Comparison of ENCODE assay signal across 8 cellular contexts in the genomic region with DNA sequence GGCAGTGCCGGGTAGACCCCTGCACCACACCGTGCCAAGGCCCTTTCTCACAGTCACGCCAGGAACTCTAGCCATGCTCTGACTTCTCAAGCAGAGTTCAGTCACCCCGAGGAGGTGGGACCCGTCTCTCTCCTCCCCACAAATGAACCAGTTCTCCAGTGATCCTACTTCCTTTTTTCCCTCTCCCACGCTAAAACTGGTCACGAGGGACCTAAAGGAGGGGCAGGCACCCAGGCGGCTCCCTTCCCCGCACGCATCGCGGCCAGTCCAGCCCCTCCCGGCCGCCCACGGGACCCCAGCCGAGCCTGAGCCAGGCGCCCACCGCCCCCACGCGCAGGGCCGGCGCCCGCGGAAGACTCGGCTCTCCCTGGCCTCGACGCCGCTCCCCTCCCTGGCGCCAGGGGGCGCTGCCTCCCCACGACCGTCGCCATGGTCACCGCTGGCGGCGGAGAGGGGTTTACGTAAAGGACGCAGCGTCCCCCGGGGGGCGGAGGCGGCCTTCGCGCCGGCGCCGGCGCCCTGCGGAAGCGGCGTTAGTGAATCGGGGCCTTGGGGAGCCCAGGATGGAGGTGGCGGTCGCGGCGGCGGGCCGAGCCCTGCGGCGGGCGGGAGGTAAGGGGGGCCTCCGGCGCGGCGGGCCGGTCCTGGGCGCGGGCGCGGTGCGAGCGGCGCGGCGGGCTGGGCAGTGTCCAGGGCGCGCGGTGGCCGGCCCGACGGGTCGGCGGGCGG. TPM values are rescaled to one million over a fixed set of nuclear protein-coding genes. Genes with fewer than 3 reads are reported as not detected.
DNase-seq lines count a peak whose midpoint lies in the region; ATAC-seq, FAIRE-seq and TF ChIP-seq lines count a peak whose summit lies in the region.

A gene with protein sequence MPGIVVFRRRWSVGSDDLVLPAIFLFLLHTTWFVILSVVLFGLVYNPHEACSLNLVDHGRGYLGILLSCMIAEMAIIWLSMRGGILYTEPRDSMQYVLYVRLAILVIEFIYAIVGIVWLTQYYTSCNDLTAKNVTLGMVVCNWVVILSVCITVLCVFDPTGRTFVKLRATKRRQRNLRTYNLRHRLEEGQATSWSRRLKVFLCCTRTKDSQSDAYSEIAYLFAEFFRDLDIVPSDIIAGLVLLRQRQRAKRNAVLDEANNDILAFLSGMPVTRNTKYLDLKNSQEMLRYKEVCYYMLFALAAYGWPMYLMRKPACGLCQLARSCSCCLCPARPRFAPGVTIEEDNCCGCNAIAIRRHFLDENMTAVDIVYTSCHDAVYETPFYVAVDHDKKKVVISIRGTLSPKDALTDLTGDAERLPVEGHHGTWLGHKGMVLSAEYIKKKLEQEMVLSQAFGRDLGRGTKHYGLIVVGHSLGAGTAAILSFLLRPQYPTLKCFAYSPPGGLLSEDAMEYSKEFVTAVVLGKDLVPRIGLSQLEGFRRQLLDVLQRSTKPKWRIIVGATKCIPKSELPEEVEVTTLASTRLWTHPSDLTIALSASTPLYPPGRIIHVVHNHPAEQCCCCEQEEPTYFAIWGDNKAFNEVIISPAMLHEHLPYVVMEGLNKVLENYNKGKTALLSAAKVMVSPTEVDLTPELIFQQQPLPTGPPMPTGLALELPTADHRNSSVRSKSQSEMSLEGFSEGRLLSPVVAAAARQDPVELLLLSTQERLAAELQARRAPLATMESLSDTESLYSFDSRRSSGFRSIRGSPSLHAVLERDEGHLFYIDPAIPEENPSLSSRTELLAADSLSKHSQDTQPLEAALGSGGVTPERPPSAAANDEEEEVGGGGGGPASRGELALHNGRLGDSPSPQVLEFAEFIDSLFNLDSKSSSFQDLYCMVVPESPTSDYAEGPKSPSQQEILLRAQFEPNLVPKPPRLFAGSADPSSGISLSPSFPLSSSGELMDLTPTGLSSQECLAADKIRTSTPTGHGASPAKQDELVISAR (plus strand): TSS at position 499 of the 729 bp plus-strand sequence. CDS start 39,765 bp downstream, outside the sequence.

- peak within 1 kb of the TSS; percentile 94 for H2AFZ ChIP-seq in neuronal stem cell (ENCODE audit: low read length)

- H4K8ac ChIP-seq in neuronal stem cell (ENCODE audit: low read depth, low read length): peak within 1 kb of the TSS; percentile 92

- peaks cover 0 to 44% (median 5%) of the 10 kb centered on the region in 4 donors for H3K4me1 ChIP-seq in Peyer's patch
- H3K4me1 ChIP-seq in neuronal stem cell (ENCODE audit: control insufficient read depth in 2 of 2, insufficient read depth in 1 of 2, low read depth in 1 of 2, low read length in 2 of 2): peaks cover 11 to 14% of the 10 kb centered on the region in 2 donors
- H3K4me1 ChIP-seq in subcutaneous abdominal adipose tissue (ENCODE audit: control insufficient read depth in 5 of 5, insufficient read depth in 5 of 5, low read length in 5 of 5): peaks cover 17 to 55% (median 47%) of the 10 kb centered on the region in 5 donors

- peak within 1 kb of the TSS; percentile 93 for H2AK5ac ChIP-seq in neuronal stem cell (ENCODE audit: low read depth, low read length)

- no peak for FAIRE-seq in frontal cortex (lab: Jason Lieb, UNC)

- H3K9ac ChIP-seq in neuronal stem cell (ENCODE audit: low read depth, low read length, poor library complexity): peak within 1 kb of the TSS; percentile 78
- H3K9ac ChIP-seq in subcutaneous abdominal adipose tissue (ENCODE audit: low read length in 5 of 5): peak within 1 kb of the TSS in 4 of 5 donors; percentile 8 to 69 (median 41)

- H3K4me2 ChIP-seq in neuronal stem cell (ENCODE audit: insufficient read depth, low read length, poor library complexity, severe bottlenecking): peak within 1 kb of the TSS; percentile 73

- TF ChIP-seq CTCF in Peyer's patch (IDR thresholded peaks at IDR 0.05): peak; percentile 60 to 99 (median 91)

- peak within 1 kb of the TSS; percentile 90 for H2BK120ac ChIP-seq in neuronal stem cell (ENCODE audit: low read depth, low read length)

- no peaks in the 10 kb centered on the region for H3K79me1 ChIP-seq in neuronal stem cell (ENCODE audit: low read depth, low read length)

- H3K18ac ChIP-seq in neuronal stem cell (ENCODE audit: low read length): peak within 1 kb of the TSS; percentile 94

- H3K23ac ChIP-seq in neuronal stem cell (ENCODE audit: low read depth, low read length, poor library complexity): peak within 1 kb of the TSS; percentile 97

- H4K91ac ChIP-seq in neuronal stem cell (ENCODE audit: low read depth, low read length, poor library complexity): peak within 1 kb of the TSS; percentile 68

- peak within 1 kb of the TSS; percentile 90 for H3K14ac ChIP-seq in neuronal stem cell (ENCODE audit: low read length)

- DNase-seq in G401 (ENCODE audit: low spot score) (peak; percentile 75), Peyer's patch (peak; percentile 45 to 86 (median 76)), frontal cortex (ENCODE audit: low spot score in 2 of 2) (peak; percentile 94 to 96), neuronal stem cell (ENCODE audit: low spot score) (peak; percentile 81), cortex of kidney (lab: John Stamatoyannopoulos, UW) (no peak)
- DNase-seq in activated effector memory CD4-positive, alpha-beta T cell treated with anti-CD3 and anti-CD28 coated beads, Interleukin-2, amount 50 U/mL, for 16 hours: peak; percentile 93

- ATAC-seq in HG03520 (IDR thresholded peaks at IDR 0.05; ENCODE audit: unreplicated experiment): peak; percentile 66

- H3K27ac ChIP-seq in Peyer's patch (peak within 1 kb of the TSS in 1 of 4 donors; percentile 64), neuronal stem cell (replicated peaks; ENCODE audit: low read length) (peak within 1 kb of the TSS; percentile 32), subcutaneous abdominal adipose tissue (ENCODE audit: low read depth, low read length) (no peak within 1 kb of the TSS)

- H3K27me3 ChIP-seq in Peyer's patch: no peaks in the 10 kb centered on the region
- H3K27me3 ChIP-seq in neuronal stem cell (ENCODE audit: control insufficient read depth in 3 of 3, insufficient read depth in 3 of 3, low read depth in 1 of 3, low read length in 3 of 3): peaks cover 0 to 49% (median 6%) of the 10 kb centered on the region in 3 experiments
- H3K27me3 ChIP-seq in subcutaneous abdominal adipose tissue (ENCODE audit: control insufficient read depth in 5 of 5, insufficient read depth in 4 of 5, low read length in 5 of 5): peaks cover 2 to 30% (median 6%) of the 10 kb centered on the region in 5 donors

- peak within 1 kb of the TSS; percentile 8 for H2BK15ac ChIP-seq in neuronal stem cell (ENCODE audit: low read length)

- H3K9me3 ChIP-seq in Peyer's patch (no peaks in the 10 kb centered on the region), neuronal stem cell (replicated peaks in 1 of 2; ENCODE audit: control insufficient read depth in 2 of 2, insufficient read depth in 1 of 2, low read depth in 1 of 2, low read length in 2 of 2) (peaks cover 0 to 1% of the 10 kb centered on the region in 2 donors), subcutaneous abdominal adipose tissue (ENCODE audit: control insufficient read depth in 5 of 5, low read length in 5 of 5) (no peaks in the 10 kb centered on the region)

- H3K4ac ChIP-seq in neuronal stem cell (ENCODE audit: low read length): peak within 1 kb of the TSS; percentile 38

- peak within 1 kb of the TSS; percentile 28 to 83 (median 44) for H3K4me3 ChIP-seq in Peyer's patch
- peak within 1 kb of the TSS; percentile 56 to 80 for H3K4me3 ChIP-seq in neuronal stem cell (ENCODE audit: low read length in 2 of 2)
- H3K4me3 ChIP-seq in subcutaneous abdominal adipose tissue (ENCODE audit: low read depth in 1 of 5, low read length in 5 of 5): peak within 1 kb of the TSS in 4 of 5 donors; percentile 57 to 75 (median 71)

- H2BK12ac ChIP-seq in neuronal stem cell (ENCODE audit: low read length): peak within 1 kb of the TSS; percentile 42

- in situ Hi-C loops in G401 (cut with HindIII; ENCODE audit: low sequenced_read_pairs): no loop called here

- no peak within 1 kb of the TSS for H2BK5ac ChIP-seq in neuronal stem cell (ENCODE audit: low read length)

- no CpG with 5 or more reads among the region's 84 CpGs for WGBS in neuronal stem cell (ENCODE audit: extremely low coverage in 2 of 2, insufficient read length in 2 of 2, insufficient replicate concordance in 1 of 2), 2 donors

- TF ChIP-seq POLR2A in Peyer's patch (IDR thresholded peaks at IDR 0.05): no peak

- no peaks in the 10 kb centered on the region for H3K36me3 ChIP-seq in Peyer's patch
- H3K36me3 ChIP-seq in neuronal stem cell (replicated peaks in 1 of 2; ENCODE audit: control insufficient read depth in 2 of 2, insufficient read depth in 2 of 2, low read length in 2 of 2): no peaks in the 10 kb centered on the region
- H3K36me3 ChIP-seq in subcutaneous abdominal adipose tissue (ENCODE audit: control insufficient read depth in 5 of 5, insufficient read depth in 5 of 5, low read length in 5 of 5): no peaks in the 10 kb centered on the region

RNA-seq across cellular contexts. Expression of the gene that starts here (rescaled TPM):
- 0.74 and 1.4 TPM in 2 replicates for total RNA-seq in G401 (2014; rRNA removed; shearing (Covaris generic))
- 10 to 100 TPM in 2 of 4 donors, 1 to 10 TPM in 2; 5.8 to 18.9 (median 10.2) TPM for total RNA-seq in Peyer's patch
- total RNA-seq in frontal cortex: 4.9 TPM
- 3.7 TPM for polyA plus RNA-seq in neuronal stem cell (2013, experiment 1 of 2)
- polyA plus RNA-seq in neuronal stem cell (2013, experiment 2 of 2): 3.5 TPM
